ENCODE assay signal across 10 cellular contexts in the genomic region with DNA sequence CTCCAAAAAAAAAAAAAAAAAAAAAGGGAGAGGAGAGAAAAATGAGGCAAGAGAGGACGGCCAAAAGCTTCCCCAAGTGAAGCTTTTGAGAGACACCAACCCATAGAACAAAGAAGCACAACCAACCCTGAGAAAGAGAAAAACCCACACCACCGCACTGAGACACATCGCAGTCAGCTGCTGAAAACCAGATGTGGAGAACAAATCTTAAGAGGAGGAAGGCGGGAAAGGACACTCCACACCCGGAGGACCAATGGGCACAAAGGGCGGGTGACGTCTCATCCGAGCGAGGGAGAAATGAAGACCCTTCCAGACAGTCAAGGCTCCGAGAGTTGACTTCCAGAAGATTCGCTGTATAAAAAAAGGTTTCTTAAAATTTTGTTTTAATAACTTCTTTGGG.
A peak's percentile ranks its signal among the peaks of the same experiment; 100 is the strongest.
DNase-seq lines count a peak whose midpoint lies in the region; ATAC-seq and TF ChIP-seq lines count a peak whose summit lies in the region.
"Had no signal": no experiment of that assay in that cellular context is flagged by ENCODE, and none has a peak within 500 bp of the region (broad histone marks: within the 10 kb centered on the region; RNA-seq: fewer than 3 reads in every experiment).

No MANE protein-coding gene starts in this region.

- H3K27ac Mint-ChIP-seq in activated CD4-positive, alpha-beta memory T cell treated with anti-CD3 and anti-CD28 coated beads for 36 hours: peak overlapping the region; percentile 90

- peaks cover 75% of the 10 kb centered on the region for H3K4me1 ChIP-seq in GM23248 (ENCODE audit: insufficient read depth)
- peaks cover 0 to 64% (median 9%) of the 10 kb centered on the region in 3 donors for H3K4me1 ChIP-seq in esophagus squamous epithelium
- peaks cover 33% of the 10 kb centered on the region for H3K4me1 ChIP-seq in rectal smooth muscle tissue (ENCODE audit: control insufficient read depth, insufficient read depth, low read length)

- H2AFZ ChIP-seq in GM23248: no peak overlapping the region

- no peaks in the 10 kb centered on the region for H3K27me3 ChIP-seq in GM23248 (replicated peaks; ENCODE audit: insufficient read depth)
- H3K27me3 ChIP-seq in esophagus squamous epithelium: no peaks in the 10 kb centered on the region
- H3K27me3 ChIP-seq in rectal smooth muscle tissue (ENCODE audit: control insufficient read depth, insufficient read depth, low read length): no peaks in the 10 kb centered on the region

- H3K36me3 ChIP-seq in GM23248 (ENCODE audit: low read depth): peaks cover 56% of the 10 kb centered on the region
- peaks cover 0 to 58% (median 0%) of the 10 kb centered on the region in 3 donors for H3K36me3 ChIP-seq in esophagus squamous epithelium
- H3K36me3 ChIP-seq in rectal smooth muscle tissue (ENCODE audit: control insufficient read depth, insufficient read depth, low read length): peaks cover 8% of the 10 kb centered on the region

- no peak overlapping the region for H3K4me3 Mint-ChIP-seq in activated CD4-positive, alpha-beta memory T cell treated with anti-CD3 and anti-CD28 coated beads for 36 hours

- H4K20me1 ChIP-seq in GM23248 (ENCODE audit: insufficient read depth): no peaks in the 10 kb centered on the region

- ATAC-seq in HG03025 (IDR thresholded peaks at IDR 0.05; ENCODE audit: low FRiP score, unreplicated experiment): no peak
- no peak for ATAC-seq in HG02798 (IDR thresholded peaks at IDR 0.05; ENCODE audit: poor library complexity, unreplicated experiment)
- ATAC-seq in HG02588 (IDR thresholded peaks at IDR 0.05; ENCODE audit: unreplicated experiment): no peak

- POLR2A ChIA-PET in activated CD4-positive, alpha-beta memory T cell treated with anti-CD3 and anti-CD28 coated beads for 36 hours (lab: Charles Lee): no interaction called here

- 16 to 19% methylated on average over 10 to 11 of the region's 11 CpGs for WGBS in GM23248 (ENCODE audit: low coverage in 1 of 2, low lambda C conversion rate in 2 of 2, missing lambda C conversion rate in 2 of 2), 2 experiments
- 80 to 92% methylated on average over 11 of the region's 11 CpGs for WGBS in esophagus squamous epithelium, 2 donors

- DNase-seq in GM23248 (peak; percentile 61), esophagus squamous epithelium (lab: John Stamatoyannopoulos, UW) (no peak), G401 (ENCODE audit: low spot score) (no peak)
- DNase-seq in activated CD4-positive, alpha-beta memory T cell treated with anti-CD3 and anti-CD28 coated beads for 36 hours: no peak
- DNase-seq: DMS53, WERI-Rb-1 had no signal

- peak overlapping the region; percentile 99 for H3K27ac ChIP-seq in GM23248
- peak overlapping the region; percentile 62 to 86 (median 80) for H3K27ac ChIP-seq in esophagus squamous epithelium
- H3K27ac ChIP-seq in rectal smooth muscle tissue (ENCODE audit: low read depth, low read length): peak overlapping the region; percentile 70
- H3K27ac ChIP-seq: WERI-Rb-1 had no signal

- H3K36me3 Mint-ChIP-seq in activated CD4-positive, alpha-beta memory T cell treated with anti-CD3 and anti-CD28 coated beads for 36 hours: peaks cover 65% of the 10 kb centered on the region

- CTCF ChIA-PET in activated CD4-positive, alpha-beta memory T cell treated with anti-CD3 and anti-CD28 coated beads for 36 hours (lab: Charles Lee): interaction anchor here (0.7 to 2.1 kb wide), 8 partner anchors 16 to 445 kb away, joined by 4 to 13 read pairs (median 6); no protein-coding TSS in a partner anchor

- peaks cover 14% of the 10 kb centered on the region for H3K9me3 Mint-ChIP-seq in activated CD4-positive, alpha-beta memory T cell treated with anti-CD3 and anti-CD28 coated beads for 36 hours

- H3K4me3 ChIP-seq in GM23248 (peak overlapping the region; percentile 56), esophagus squamous epithelium (no peak overlapping the region), rectal smooth muscle tissue (ENCODE audit: low read length) (no peak overlapping the region)

- H3K4me2 ChIP-seq in GM23248 (ENCODE audit: unreplicated experiment): peak overlapping the region; percentile 91

- H3F3A ChIP-seq in GM23248 (ENCODE audit: insufficient read depth): peaks cover 87% of the 10 kb centered on the region

- in situ Hi-C loops in GM23248 (cut with MboI): no loop called here
- in situ Hi-C loops in G401 (cut with HindIII; ENCODE audit: low sequenced_read_pairs): no loop called here

- H3K4me1 Mint-ChIP-seq in activated CD4-positive, alpha-beta memory T cell treated with anti-CD3 and anti-CD28 coated beads for 36 hours (ENCODE audit: low read depth): peaks cover 63% of the 10 kb centered on the region

- H3K9ac ChIP-seq in GM23248 (peak overlapping the region; percentile 85), rectal smooth muscle tissue (ENCODE audit: low read length) (no peak overlapping the region)

- H3K9me3 ChIP-seq in GM23248 (ENCODE audit: low read depth) (no peaks in the 10 kb centered on the region), esophagus squamous epithelium (no peaks in the 10 kb centered on the region)

- TF ChIP-seq POLR2A in esophagus squamous epithelium (IDR thresholded peaks at IDR 0.05): no peak

- TF ChIP-seq CTCF in esophagus squamous epithelium (IDR thresholded peaks at IDR 0.05): no peak

- H3K27me3 Mint-ChIP-seq in activated CD4-positive, alpha-beta memory T cell treated with anti-CD3 and anti-CD28 coated beads for 36 hours: no peaks in the 10 kb centered on the region

- H3K9me2 ChIP-seq in GM23248 (ENCODE audit: insufficient read depth): no peaks in the 10 kb centered on the region

- peaks cover 83% of the 10 kb centered on the region for H3K79me2 ChIP-seq in GM23248 (ENCODE audit: insufficient read depth)

- intact Hi-C loops in activated CD4-positive, alpha-beta memory T cell treated with anti-CD3 and anti-CD28 coated beads for 36 hours (cut with micrococcal nuclease): loop anchor here (5.0 kb wide), 1 partner anchor 615 kb away; a partner anchor contains a TSS
- intact Hi-C loops in esophagus squamous epithelium (cut with DNase I): no loop called here
